In the genomic region with DNA sequence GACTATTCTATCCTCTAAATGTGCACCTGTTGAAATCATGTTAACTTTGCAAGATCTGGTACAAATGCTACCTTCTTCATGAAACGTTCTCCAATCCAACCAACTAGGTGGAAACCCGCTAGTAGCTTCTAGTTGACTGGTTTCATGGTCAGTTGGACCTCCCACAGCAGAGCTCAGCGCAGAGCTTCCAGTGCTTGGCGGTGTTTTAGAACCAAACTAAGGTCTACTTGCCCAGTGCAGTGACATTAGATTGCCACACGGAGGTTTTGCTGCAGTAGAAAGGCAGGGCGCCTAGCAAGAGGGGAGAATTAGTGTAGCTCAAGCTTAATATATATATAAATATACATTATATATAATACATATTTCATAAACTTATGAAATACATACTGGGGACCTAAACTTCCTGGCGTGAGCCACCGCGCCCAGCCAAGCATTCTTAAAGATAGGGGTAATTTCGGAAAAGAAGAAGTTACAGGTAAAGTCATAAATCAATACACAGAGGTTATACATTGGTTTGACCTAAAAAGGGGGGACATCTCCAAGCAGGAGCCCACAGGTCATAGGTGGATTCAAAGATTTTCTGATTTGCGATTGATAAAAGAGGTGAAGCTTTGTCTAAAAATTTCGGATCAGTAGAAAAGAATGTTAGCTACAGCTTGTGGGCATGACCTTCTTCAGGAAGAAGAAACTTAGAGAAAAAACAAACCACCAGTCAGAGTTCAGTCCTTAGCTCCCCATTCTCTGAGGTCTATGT, we compare ENCODE assay signal across 9 cellular contexts. TPM values are rescaled to one million over a fixed set of nuclear protein-coding genes. Genes with fewer than 3 reads are reported as not detected.
DNase-seq lines count a peak whose midpoint lies in the region; ATAC-seq and TF ChIP-seq lines count a peak whose summit lies in the region.
"Had no signal": no experiment of that assay in that cellular context is flagged by ENCODE, and none has a peak within 500 bp of the region (broad histone marks: within the 10 kb centered on the region; RNA-seq: fewer than 3 reads in every experiment).

No MANE protein-coding gene starts in this region.

- H3K4me1 Mint-ChIP-seq in stimulated activated naive CD8-positive, alpha-beta T cell treated with anti-CD3 and anti-CD28 coated beads, Interleukin-15, Interleukin-2, amounts not matched to agents 100 ng/mL and 50 ng/mL, for 24 hours (ENCODE audit: low read depth), result peaks cover 36% of the 10 kb centered on the region

- peak overlapping the region; percentile 28 for H3K4me3 Mint-ChIP-seq in stimulated activated naive CD8-positive, alpha-beta T cell treated with anti-CD3 and anti-CD28 coated beads, Interleukin-15, Interleukin-2, amounts not matched to agents 100 ng/mL and 50 ng/mL, for 24 hours

- peak overlapping the region; percentile 93 to 99 (median 98) for H3K27ac ChIP-seq in esophagus squamous epithelium

- peaks cover 18% of the 10 kb centered on the region for H3K36me3 Mint-ChIP-seq in stimulated activated naive CD8-positive, alpha-beta T cell treated with anti-CD3 and anti-CD28 coated beads, Interleukin-15, Interleukin-2, amounts not matched to agents 100 ng/mL and 50 ng/mL, for 24 hours (ENCODE audit: low read depth)

- H3K27me3 Mint-ChIP-seq in stimulated activated naive CD8-positive, alpha-beta T cell treated with anti-CD3 and anti-CD28 coated beads, Interleukin-15, Interleukin-2, amounts not matched to agents 100 ng/mL and 50 ng/mL, for 24 hours, result no peaks in the 10 kb centered on the region

- peak in 4 of 6 experiments; percentile 13 to 35 (median 22) for TF ChIP-seq CTCF in esophagus squamous epithelium (IDR thresholded peaks at IDR 0.05)

- H3K36me3 ChIP-seq in esophagus squamous epithelium, result no peaks in the 10 kb centered on the region

- peaks cover 9 to 31% (median 16%) of the 10 kb centered on the region in 3 donors for H3K4me1 ChIP-seq in esophagus squamous epithelium

- TF ChIP-seq POLR2A in esophagus squamous epithelium (IDR thresholded peaks at IDR 0.05), result no peak

- no peaks in the 10 kb centered on the region for H3K9me3 Mint-ChIP-seq in stimulated activated naive CD8-positive, alpha-beta T cell treated with anti-CD3 and anti-CD28 coated beads, Interleukin-15, Interleukin-2, amounts not matched to agents 100 ng/mL and 50 ng/mL, for 24 hours

- ATAC-seq in stimulated activated naive CD8-positive, alpha-beta T cell treated with anti-CD3 and anti-CD28 coated beads, Interleukin-15, Interleukin-2, amounts not matched to agents 100 U/mL and 50 U/mL, for 24 hours, result no peak
- ATAC-seq in left colon (no peak), GM21367 (IDR thresholded peaks at IDR 0.05; ENCODE audit: unreplicated experiment) (no peak)

- no peaks in the 10 kb centered on the region for H3K9me3 ChIP-seq in esophagus squamous epithelium

- H3K27ac Mint-ChIP-seq in stimulated activated naive CD8-positive, alpha-beta T cell treated with anti-CD3 and anti-CD28 coated beads, Interleukin-15, Interleukin-2, amounts not matched to agents 100 ng/mL and 50 ng/mL, for 24 hours, result no peak overlapping the region

- DNase-seq in stimulated activated naive CD8-positive, alpha-beta T cell treated with anti-CD3 and anti-CD28 coated beads, Interleukin-15, Interleukin-2, amounts not matched to agents 100 U/mL and 50 U/mL, for 24 hours, result no peak
- DNase-seq in RPMI8226 (peak; percentile 30), esophagus squamous epithelium (lab: John Stamatoyannopoulos, UW) (no peak), left colon (no peak), islet precursor cell (no peak), DMS79 (lab: John Stamatoyannopoulos, UW) (no peak)
- DNase-seq: NCI-H1105 had no signal

- intact Hi-C loops in esophagus squamous epithelium (cut with DNase I), result no loop called here
- intact Hi-C loops in left colon (cut with DNase I, micrococcal nuclease), result no loop called here

- H3K4me3 ChIP-seq in esophagus squamous epithelium, result no peak overlapping the region

- WGBS in esophagus squamous epithelium, 2 donors, result 87 to 88% methylated on average over 12 of the region's 12 CpGs

- no peaks in the 10 kb centered on the region for H3K27me3 ChIP-seq in esophagus squamous epithelium

RNA-seq across cellular contexts. Expression of gene OXSR1, which starts 2.0 kb away (rescaled TPM):
- 10 to 100 TPM; 28.8 to 48.2 (median 37.6) TPM for total RNA-seq in esophagus squamous epithelium
- total RNA-seq in left colon, result 10 to 100 TPM; 42.5 to 42.8 TPM

RNA-seq across cellular contexts. Expression of gene MYD88, which starts 24.8 kb away (rescaled TPM):
- 10 to 100 TPM; 42.5 to 77.1 (median 60.2) TPM for total RNA-seq in esophagus squamous epithelium
- 10 to 100 TPM; 66.1 to 76.4 TPM for total RNA-seq in left colon

RNA-seq across cellular contexts. Expression of gene ACAA1, which starts 26.4 kb away (rescaled TPM):
- total RNA-seq in esophagus squamous epithelium (10 to 100 TPM; 63.5 to 75.2 (median 68.7) TPM), left colon (100 to 1,000 TPM; 177 to 186 TPM)
